22 cellular contexts compared by ENCODE assay signal in the genomic region with DNA sequence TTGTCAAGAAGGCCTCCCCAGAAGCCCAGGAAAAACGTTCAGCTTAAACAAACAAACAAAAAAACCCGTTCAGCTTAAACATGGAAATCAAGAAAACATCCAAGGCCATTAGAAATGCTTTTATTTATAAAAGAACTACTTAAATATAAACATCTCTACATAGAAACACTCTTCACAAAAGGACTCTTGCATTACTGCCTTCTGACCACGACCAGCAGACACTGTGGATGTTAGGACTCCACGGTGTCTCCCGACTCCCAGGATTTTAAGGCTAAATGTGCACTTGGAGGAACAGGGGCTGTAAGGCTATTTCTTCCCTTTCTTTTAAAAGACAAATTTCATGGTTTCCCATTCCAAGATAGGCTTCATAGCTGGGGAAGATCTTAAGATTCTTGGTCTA.
"Had no signal": no experiment of that assay in that cellular context is flagged by ENCODE, and none has a peak within 500 bp of the region (broad histone marks: within the 10 kb centered on the region; RNA-seq: fewer than 3 reads in every experiment).

No MANE protein-coding gene starts in this region.

- H3K4me2 ChIP-seq: SK-N-SH had no signal

- H3K4me3 ChIP-seq: MG63 had no signal

- DNase-seq: KBM-7, MG63, NCI-H1092, NCI-H1105 treated with DMSO at 0.1 percent for 48 hours, NCI-H1417 treated with DMSO at 0.1 percent for 48 hours, NCI-H146, NCI-H1694 treated with DMSO at 0.1 percent for 48 hours, NCI-H1930, NCI-H2081, NCI-H2107, NCI-H2171, NCI-H226, NCI-H446, NCI-H510A, NCI-H524 treated with DMSO at 0.1 percent for 48 hours, NCI-H69, NCI-H774, Right ventricle myocardium superior, RPMI8226, SIG-M5, SK-N-SH had no signal

- H3K27ac ChIP-seq: HL-60 had no signal

- H3K9me3 ChIP-seq: MG63, SK-N-SH had no signal

- H3K27me3 ChIP-seq: MG63 had no signal

- H3K9ac ChIP-seq: SK-N-SH had no signal
